Comparison of ENCODE assay signal across 1 cellular context in the genomic region with DNA sequence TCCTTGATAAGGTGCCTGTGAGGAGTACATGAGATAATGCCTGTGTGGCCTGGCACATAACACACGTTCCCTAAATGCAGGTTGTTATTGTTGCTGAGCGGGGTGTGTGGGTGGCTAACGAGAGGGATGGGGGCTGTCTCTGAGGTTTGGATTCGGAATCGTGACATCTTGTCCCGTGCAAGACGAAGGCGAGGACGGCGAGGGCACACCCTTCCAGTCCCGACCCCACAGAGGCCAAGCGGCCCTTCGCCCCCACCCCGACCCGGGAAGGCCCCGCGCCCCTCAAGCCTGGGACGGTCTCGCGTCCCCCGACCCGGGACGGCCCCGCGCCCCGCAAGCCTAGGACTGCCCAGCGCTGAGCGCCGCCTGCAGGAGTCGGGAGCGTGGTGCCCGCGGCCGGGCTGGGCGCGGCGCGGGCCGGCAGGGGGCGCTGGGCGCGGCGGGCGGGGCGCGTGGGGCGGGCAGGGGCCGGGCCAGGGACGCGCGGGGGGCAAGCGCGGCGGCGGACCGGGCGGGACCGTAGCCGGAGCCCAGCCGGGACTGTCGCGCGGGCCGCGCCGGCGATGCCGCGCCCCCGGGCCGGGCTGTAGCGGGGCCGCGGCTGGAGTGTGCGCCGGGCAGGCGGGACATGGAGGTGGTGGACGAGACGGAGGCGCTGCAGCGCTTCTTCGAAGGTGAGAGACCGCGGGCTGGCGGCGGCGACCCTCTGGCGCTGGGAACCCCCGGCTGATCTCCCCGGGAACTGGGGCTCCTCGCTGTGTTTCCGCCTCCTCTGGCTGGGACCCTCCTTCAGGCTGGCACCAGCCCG.
TF ChIP-seq lines count a peak whose summit lies in the region.

A gene (plus strand): TSS at position 520 of the 808 bp plus-strand sequence. CDS start 109 bp downstream, at position 629.

TF ChIP-seq in H1, 55 proteins besides CTCF, POLR2A, EP300 and RAD21 (continued from another document):
- no peak for TF ChIP-seq POU5F1 (IDR thresholded peaks at IDR 0.05; ENCODE audit: low read depth, low read length)
- TF ChIP-seq, protein P1, sequence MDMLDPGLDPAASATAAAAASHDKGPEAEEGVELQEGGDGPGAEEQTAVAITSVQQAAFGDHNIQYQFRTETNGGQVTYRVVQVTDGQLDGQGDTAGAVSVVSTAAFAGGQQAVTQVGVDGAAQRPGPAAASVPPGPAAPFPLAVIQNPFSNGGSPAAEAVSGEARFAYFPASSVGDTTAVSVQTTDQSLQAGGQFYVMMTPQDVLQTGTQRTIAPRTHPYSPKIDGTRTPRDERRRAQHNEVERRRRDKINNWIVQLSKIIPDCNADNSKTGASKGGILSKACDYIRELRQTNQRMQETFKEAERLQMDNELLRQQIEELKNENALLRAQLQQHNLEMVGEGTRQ (IDR thresholded peaks at IDR 0.05; ENCODE audit: low read length) = no peak
- TF ChIP-seq EGR1 (IDR thresholded peaks at IDR 0.05; ENCODE audit: borderline replicate concordance, low read depth, low read length) = no peak
- 0 out of 2 replicates have a peak, but pooled peaks have one; percentile 46 for TF ChIP-seq GABPA (IDR thresholded peaks at IDR 0.05; ENCODE audit: borderline replicate concordance, insufficient read depth, low read length)
- TF ChIP-seq POLR2AphosphoS5 (IDR thresholded peaks at IDR 0.05; ENCODE audit: low read depth, low read length) = no peak
- TF ChIP-seq MAFK (IDR thresholded peaks at IDR 0.05; ENCODE audit: low read depth, low read length) = no peak
- TF ChIP-seq KDM4A (IDR thresholded peaks at IDR 0.05; ENCODE audit: low read depth, low read length, severe bottlenecking) = peak; percentile 83
- TF ChIP-seq, protein P2, sequence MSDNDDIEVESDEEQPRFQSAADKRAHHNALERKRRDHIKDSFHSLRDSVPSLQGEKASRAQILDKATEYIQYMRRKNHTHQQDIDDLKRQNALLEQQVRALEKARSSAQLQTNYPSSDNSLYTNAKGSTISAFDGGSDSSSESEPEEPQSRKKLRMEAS (IDR thresholded peaks at IDR 0.05) = peak; percentile 12; the same call in 1 of the 2 replicates
- TF ChIP-seq TBP (IDR thresholded peaks at IDR 0.05; ENCODE audit: low read depth, low read length) = no peak
